ENCODE assay signal across 20 cellular contexts in the genomic region with DNA sequence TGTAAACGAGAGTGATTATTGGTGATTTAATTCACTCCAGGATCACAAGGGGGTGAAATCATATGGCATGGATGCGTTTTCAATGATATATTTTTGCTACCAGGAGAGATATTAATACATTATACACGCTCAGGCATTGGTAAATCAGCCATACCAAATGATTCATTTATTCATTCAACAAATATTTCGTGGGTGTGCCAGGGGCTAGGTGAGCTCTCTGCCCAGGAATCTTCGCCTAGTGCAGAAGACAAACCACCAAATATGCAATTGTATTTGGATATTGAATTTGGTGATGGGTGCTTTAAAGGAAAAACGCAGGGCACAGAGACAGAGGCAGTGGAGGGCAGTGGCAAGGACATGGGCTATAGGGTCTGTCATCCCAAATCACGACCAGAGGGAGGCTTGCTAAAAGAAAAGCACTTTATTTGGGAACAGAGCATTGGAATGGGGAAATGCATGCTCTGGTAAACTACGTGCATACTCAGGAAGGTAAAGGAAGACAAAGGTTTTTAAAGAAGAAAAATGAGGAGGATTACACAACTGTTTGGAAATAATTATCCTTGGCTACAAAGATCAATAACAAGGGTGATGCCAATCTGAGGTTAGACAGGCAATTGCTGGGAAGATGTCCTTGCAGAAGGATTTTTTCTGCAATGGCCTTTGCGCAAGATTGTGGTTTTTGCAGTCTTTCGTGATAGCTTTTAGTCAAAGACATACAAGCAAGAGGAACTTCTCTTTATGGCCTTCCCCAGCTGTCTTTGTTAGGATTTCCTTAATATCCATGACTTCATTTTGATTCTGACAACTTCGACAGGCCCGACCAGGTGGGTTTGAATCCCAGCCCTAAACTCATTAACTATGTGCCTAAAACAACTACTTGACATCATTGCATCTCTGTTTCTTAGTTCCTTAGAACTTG. TPM values are rescaled to one million over a fixed set of nuclear protein-coding genes. Genes with fewer than 3 reads are reported as not detected.
DNase-seq lines count a peak whose midpoint lies in the region; ATAC-seq, FAIRE-seq and TF ChIP-seq lines count a peak whose summit lies in the region.
"Had no signal": no experiment of that assay in that cellular context is flagged by ENCODE, and none has a peak within 500 bp of the region (broad histone marks: within the 10 kb centered on the region; RNA-seq: fewer than 3 reads in every experiment).

No MANE protein-coding gene starts in this region.

- H3K36me3 ChIP-seq in HCT116 (ENCODE audit: control insufficient read depth in 1 of 2, insufficient read depth in 2 of 2, low read length in 2 of 2) = no peaks in the 10 kb centered on the region
- H3K36me3 ChIP-seq in astrocyte (ENCODE audit: insufficient read depth, low read length) = no peaks in the 10 kb centered on the region
- H3K36me3 ChIP-seq in neutrophil = no peaks in the 10 kb centered on the region
- H3K36me3 ChIP-seq in OCI-LY7 (ENCODE audit: insufficient read depth, low read length) = no peaks in the 10 kb centered on the region
- H3K36me3 ChIP-seq: thoracic aorta had no signal

- RAD21 ChIA-PET in HCT116 (lab: Charles Lee; ENCODE audit: low non-redundant PET in 1 of 2, low total read pairs in 2 of 2, uncharacterized antibody in 2 of 2, unreplicated experiment in 2 of 2) = no interaction called here

- TF ChIP-seq RAD21 in HCT116 (IDR thresholded peaks at IDR 0.05; ENCODE audit: low read depth) = no peak

- FAIRE-seq in astrocyte (lab: Jason Lieb, UNC) = no peak
- FAIRE-seq: TTC549 had no signal

- ATAC-seq in HCT116 (peak; percentile 58; the same call in 1 of the 2 replicates), GM21390 (IDR thresholded peaks at IDR 0.05; ENCODE audit: unreplicated experiment) (no peak), sciatic nerve (no peak)
- ATAC-seq: activated T-cell treated with anti-CD3 and anti-CD28 coated beads, Interleukin-2, amount 50 U/mL, for 4 hours had no signal

- H2AFZ ChIP-seq in HCT116 (ENCODE audit: low read depth, low read length, poor library complexity, severe bottlenecking) (peak overlapping the region; percentile 29), astrocyte (ENCODE audit: low read depth, low read length) (no peak overlapping the region), OCI-LY7 (ENCODE audit: low read length) (no peak overlapping the region)

- H3K9me3 ChIP-seq in HCT116 (ENCODE audit: control insufficient read depth in 1 of 2, insufficient read depth in 1 of 2, low read depth in 1 of 2, low read length in 2 of 2) (no peaks in the 10 kb centered on the region), astrocyte (ENCODE audit: insufficient read depth, low read depth, low read length) (no peaks in the 10 kb centered on the region), neutrophil (no peaks in the 10 kb centered on the region), OCI-LY7 (ENCODE audit: low read length) (no peaks in the 10 kb centered on the region)
- H3K9me3 ChIP-seq: thoracic aorta had no signal

- no peaks in the 10 kb centered on the region for H3K9me2 ChIP-seq in HCT116 (ENCODE audit: insufficient read depth)
- no peaks in the 10 kb centered on the region for H3K9me2 ChIP-seq in OCI-LY7 (ENCODE audit: insufficient read depth, low read length)

- H3K36me3 Mint-ChIP-seq in astrocyte (ENCODE audit: low read depth, unreplicated experiment) = no peaks in the 10 kb centered on the region

- H4K20me1 ChIP-seq in HCT116 (ENCODE audit: insufficient read depth) (no peaks in the 10 kb centered on the region), astrocyte (ENCODE audit: insufficient read depth, low read length) (no peaks in the 10 kb centered on the region), OCI-LY7 (ENCODE audit: insufficient read depth, low read length) (no peaks in the 10 kb centered on the region)

- H3K4me2 ChIP-seq in HCT116 (ENCODE audit: low read length) (peak overlapping the region; percentile 54), astrocyte (ENCODE audit: low read length) (no peak overlapping the region), OCI-LY7 (ENCODE audit: low read length) (no peak overlapping the region)

- no peak for TF ChIP-seq POLR2A in HCT116 (IDR thresholded peaks at IDR 0.05; ENCODE audit: borderline replicate concordance, extremely low read depth, insufficient read depth, insufficient read length)

- no peak overlapping the region for H3K4me3 Mint-ChIP-seq in astrocyte (ENCODE audit: unreplicated experiment)
- H3K4me3 Mint-ChIP-seq: activated T-cell treated with anti-CD3 and anti-CD28 coated beads, Interleukin-2, amount 50 U/mL, for 4 hours had no signal

- CTCF ChIA-PET in HCT116 (lab: Charles Lee) = no interaction called here
- CTCF ChIA-PET in OCI-LY7 (lab: Charles Lee; ENCODE audit: unreplicated experiment) = no interaction called here

- no peak overlapping the region for H3K27ac Mint-ChIP-seq in astrocyte (ENCODE audit: unreplicated experiment)

- no peak overlapping the region for H3K4me3 ChIP-seq in HCT116 (replicated peaks in 1 of 2; ENCODE audit: low read depth in 1 of 2, low read length in 2 of 2)
- H3K4me3 ChIP-seq in astrocyte (ENCODE audit: insufficient read depth, low read depth, low read length) = no peak overlapping the region
- H3K4me3 ChIP-seq in neutrophil (ENCODE audit: low read depth in 1 of 2, low read length in 1 of 2) = peak overlapping the region; percentile 21 to 27
- H3K4me3 ChIP-seq in OCI-LY7 (ENCODE audit: low read depth, low read length, poor library complexity, severe bottlenecking) = no peak overlapping the region
- H3K4me3 ChIP-seq: thoracic aorta had no signal

- intact Hi-C loops in HCT116 (cut with micrococcal nuclease) (no loop called here), sciatic nerve (cut with DNase I) (no loop called here), OCI-LY7 (cut with micrococcal nuclease; ENCODE audit: unreplicated experiment) (no loop called here)

- H3K27ac ChIP-seq in HCT116 (ENCODE audit: low read depth, low read length) (no peak overlapping the region), astrocyte (ENCODE audit: low read depth, low read length) (no peak overlapping the region), neutrophil (peak overlapping the region; percentile 81), OCI-LY7 (ENCODE audit: low read depth, low read length, poor library complexity, severe bottlenecking) (no peak overlapping the region)
- H3K27ac ChIP-seq: thoracic aorta had no signal

- H3K79me2 ChIP-seq in HCT116 (ENCODE audit: insufficient read depth, low read length) (no peaks in the 10 kb centered on the region), astrocyte (ENCODE audit: insufficient read depth, low read length) (no peaks in the 10 kb centered on the region), OCI-LY7 (ENCODE audit: insufficient read depth, low read depth, low read length) (no peaks in the 10 kb centered on the region)

- BruUV-seq in HCT116 (replicated peaks; lab: Mats Ljungman, UMichigan) (no TSS peak), OCI-LY7 (replicated peaks; lab: Mats Ljungman, UMichigan) (no TSS peak)

- DNase-seq in HCT116 (ENCODE audit: low read depth, low spot score) = no peak
- DNase-seq in NOMO-1 treated with dmso at 0.1 percent for 144 hours (lab: John Stamatoyannopoulos, UW; ENCODE audit: unreplicated experiment) = peak; percentile 83
- peak; percentile 39 for DNase-seq in astrocyte (ENCODE audit: low read depth)
- DNase-seq in activated CD8-positive, alpha-beta memory T cell treated with anti-CD3 and anti-CD28 coated beads, Interleukin-2, amount 50 U/mL, for 48 hours = no peak
- no peak for DNase-seq in sciatic nerve (ENCODE audit: low spot score)
- DNase-seq in OCI-LY7 (ENCODE audit: low spot score) = no peak
- DNase-seq: activated CD4-positive, alpha-beta T cell treated with anti-CD3 and anti-CD28 coated beads, Interleukin-2, amount 50 U/mL, for 1 hour; activated T-cell treated with anti-CD3 and anti-CD28 coated beads, Interleukin-2, amount 50 U/mL, for 4 hours; cerebellar nuclear complex; DMS79; glutamatergic neuron; MM.1S; NCI-H2081 treated with DMSO at 0.1 percent for 48 hours; NCI-H774; nucleus accumbens; SHP77 treated with DMSO at 0.1 percent for 48 hours had no signal

- H3K9me3 Mint-ChIP-seq in astrocyte (ENCODE audit: unreplicated experiment) = no peaks in the 10 kb centered on the region
- H3K9me3 Mint-ChIP-seq: activated T-cell treated with anti-CD3 and anti-CD28 coated beads, Interleukin-2, amount 50 U/mL, for 4 hours had no signal

- H3K9ac ChIP-seq in HCT116 (ENCODE audit: low read length) (no peak overlapping the region), astrocyte (ENCODE audit: low read length) (no peak overlapping the region)

- H3K27me3 Mint-ChIP-seq in astrocyte (ENCODE audit: low read depth, unreplicated experiment) = peaks cover 8% of the 10 kb centered on the region

- no peaks in the 10 kb centered on the region for H3K4me1 Mint-ChIP-seq in astrocyte (ENCODE audit: low read depth, unreplicated experiment)

- TF ChIP-seq CTCF in HCT116 (IDR thresholded peaks at IDR 0.05 in 2 of 3, conservative IDR thresholded peaks at IDR 0.05 in 1 of 3; ENCODE audit: borderline replicate concordance in 1 of 3, insufficient read depth in 1 of 3, low read depth in 2 of 3, low read length in 2 of 3) = no peak
- TF ChIP-seq CTCF in astrocyte (IDR thresholded peaks at IDR 0.05; ENCODE audit: insufficient read depth, low read depth, low read length) = no peak
- no peak for TF ChIP-seq CTCF in neutrophil (IDR thresholded peaks at IDR 0.05)
- no peak for TF ChIP-seq CTCF in OCI-LY7 (conservative IDR thresholded peaks at IDR 0.05; ENCODE audit: low read length)

- peaks cover 0 to 12% of the 10 kb centered on the region in 2 experiments; a peak in 2 of 4 replicates for H3K4me1 ChIP-seq in HCT116 (ENCODE audit: control insufficient read depth in 1 of 2, insufficient read depth in 2 of 2, low read length in 2 of 2)
- no peaks in the 10 kb centered on the region for H3K4me1 ChIP-seq in astrocyte (ENCODE audit: insufficient read depth, low read length)
- H3K4me1 ChIP-seq in neutrophil (ENCODE audit: control insufficient read depth in 1 of 2, insufficient read depth in 1 of 2, low read depth in 1 of 2, low read length in 1 of 2) = peaks cover 52 to 57% of the 10 kb centered on the region in 2 experiments
- H3K4me1 ChIP-seq in OCI-LY7 (ENCODE audit: insufficient read depth, low read length, poor library complexity, severe bottlenecking) = no peaks in the 10 kb centered on the region

- POLR2A ChIA-PET in HCT116 (lab: Charles Lee) (no interaction called here), OCI-LY7 (lab: Charles Lee) (interaction anchor here (0.6 to 0.7 kb wide), 2 partner anchors 13 to 404 kb away, joined by 4 read pairs; no protein-coding TSS in a partner anchor)

- H3K27me3 ChIP-seq in HCT116 (ENCODE audit: insufficient read depth, low read length) (no peaks in the 10 kb centered on the region), astrocyte (ENCODE audit: insufficient read depth, low read length) (peaks cover 3% of the 10 kb centered on the region), neutrophil (no peaks in the 10 kb centered on the region)

TF ChIP-seq in HCT116, 20 proteins besides CTCF, POLR2A, EP300 and RAD21:
- TF ChIP-seq SP1 (IDR thresholded peaks at IDR 0.05; ENCODE audit: low read depth) (no peak), FOSL1 (IDR thresholded peaks at IDR 0.05; ENCODE audit: low read depth) (peak; percentile 24; the same call in 1 of the 2 replicates)
TF ChIP-seq in HCT116: peak in this region for 1.

RNA-seq across cellular contexts. Expression of a gene that starts 13.6 kb away (rescaled TPM):
- total RNA-seq in HCT116 (2021; ENCODE audit: unreplicated experiment) (51.4 TPM), astrocyte (11.0 and 11.6 TPM in 2 replicates), sciatic nerve (14.5 TPM), OCI-LY7 (2022) (97.9 and 104 TPM in 2 replicates)
- polyA plus RNA-seq in HCT116 (2012) = 23.9 and 30.0 TPM in 2 replicates
- 83.0 and 97.5 TPM in 2 replicates for total RNA-seq in OCI-LY7 (2014; rRNA removed; shearing (Covaris generic))

Comparison
In these comparisons a context has a peak if more than half of its experiments do, and no peak if none do; other contexts are left out.
1. DNase-seq: peak in NOMO-1 treated with dmso at 0.1 percent for 144 hours (single experiment) and astrocyte (single experiment); none in HCT116 (single experiment), activated CD8-positive, alpha-beta memory T cell treated with anti-CD3 and anti-CD28 coated beads, Interleukin-2, amount 50 U/mL, for 48 hours (single experiment), sciatic nerve (single experiment) and OCI-LY7 (single experiment).
2. H3K4me3 ChIP-seq: peak in neutrophil (2 of 2); none in HCT116 (0 of 2), astrocyte (single experiment) and OCI-LY7 (single experiment).